Comparison of ENCODE assay signal across 1 cellular context in genomic region chr1:224308064-224308463, GRCh38.
TF ChIP-seq lines count a peak whose summit lies in the region.

No MANE protein-coding gene starts in this region.

TF ChIP-seq in HepG2, 621 proteins besides CTCF, POLR2A, EP300 and RAD21:
- TF ChIP-seq ZNF670 (CRISPR knock-in tag; IDR thresholded peaks at IDR 0.05; ENCODE audit: borderline replicate concordance) (no peak), ZNF550 (CRISPR knock-in tag; IDR thresholded peaks at IDR 0.05; ENCODE audit: borderline replicate concordance) (no peak), ZNF609 (CRISPR knock-in tag; IDR thresholded peaks at IDR 0.05; ENCODE audit: borderline replicate concordance) (no peak), DMTF1 (CRISPR knock-in tag; IDR thresholded peaks at IDR 0.05) (no peak), PAWR (CRISPR knock-in tag; IDR thresholded peaks at IDR 0.05; ENCODE audit: borderline replicate concordance) (no peak), POLR2AphosphoS2 (IDR thresholded peaks at IDR 0.05; ENCODE audit: low read depth, low read length) (no peak), HNRNPLL (IDR thresholded peaks at IDR 0.05; ENCODE audit: low read depth, low read length, poor library complexity, severe bottlenecking) (no peak), HNRNPH1 (optimal IDR thresholded peaks at IDR 0.05; ENCODE audit: low read depth, low read length) (no peak), ZNF660 (CRISPR knock-in tag; IDR thresholded peaks at IDR 0.05; ENCODE audit: borderline replicate concordance, low read depth) (no peak), MAFK (conservative IDR thresholded peaks at IDR 0.05 in 1 of 2, IDR thresholded peaks at IDR 0.05 in 1 of 2; ENCODE audit: low read length in 2 of 2) (peak; percentile 52 to 76; a peak in 3 of 4 replicates), ZNF430 (CRISPR knock-in tag; IDR thresholded peaks at IDR 0.05) (no peak), NFATC3 (CRISPR knock-in tag; IDR thresholded peaks at IDR 0.05) (no peak), MAFF (IDR thresholded peaks at IDR 0.05; ENCODE audit: low read depth, low read length) (peak; percentile 73), FOSL2 (CRISPR knock-in tag; IDR thresholded peaks at IDR 0.05) (no peak)
- TF ChIP-seq, protein P1, sequence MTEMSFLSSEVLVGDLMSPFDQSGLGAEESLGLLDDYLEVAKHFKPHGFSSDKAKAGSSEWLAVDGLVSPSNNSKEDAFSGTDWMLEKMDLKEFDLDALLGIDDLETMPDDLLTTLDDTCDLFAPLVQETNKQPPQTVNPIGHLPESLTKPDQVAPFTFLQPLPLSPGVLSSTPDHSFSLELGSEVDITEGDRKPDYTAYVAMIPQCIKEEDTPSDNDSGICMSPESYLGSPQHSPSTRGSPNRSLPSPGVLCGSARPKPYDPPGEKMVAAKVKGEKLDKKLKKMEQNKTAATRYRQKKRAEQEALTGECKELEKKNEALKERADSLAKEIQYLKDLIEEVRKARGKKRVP (CRISPR knock-in tag; IDR thresholded peaks at IDR 0.05) = no peak
TF ChIP-seq in HepG2: peak in this region for 2.
